ENCODE assay signal across 1 cellular context in the genomic region with DNA sequence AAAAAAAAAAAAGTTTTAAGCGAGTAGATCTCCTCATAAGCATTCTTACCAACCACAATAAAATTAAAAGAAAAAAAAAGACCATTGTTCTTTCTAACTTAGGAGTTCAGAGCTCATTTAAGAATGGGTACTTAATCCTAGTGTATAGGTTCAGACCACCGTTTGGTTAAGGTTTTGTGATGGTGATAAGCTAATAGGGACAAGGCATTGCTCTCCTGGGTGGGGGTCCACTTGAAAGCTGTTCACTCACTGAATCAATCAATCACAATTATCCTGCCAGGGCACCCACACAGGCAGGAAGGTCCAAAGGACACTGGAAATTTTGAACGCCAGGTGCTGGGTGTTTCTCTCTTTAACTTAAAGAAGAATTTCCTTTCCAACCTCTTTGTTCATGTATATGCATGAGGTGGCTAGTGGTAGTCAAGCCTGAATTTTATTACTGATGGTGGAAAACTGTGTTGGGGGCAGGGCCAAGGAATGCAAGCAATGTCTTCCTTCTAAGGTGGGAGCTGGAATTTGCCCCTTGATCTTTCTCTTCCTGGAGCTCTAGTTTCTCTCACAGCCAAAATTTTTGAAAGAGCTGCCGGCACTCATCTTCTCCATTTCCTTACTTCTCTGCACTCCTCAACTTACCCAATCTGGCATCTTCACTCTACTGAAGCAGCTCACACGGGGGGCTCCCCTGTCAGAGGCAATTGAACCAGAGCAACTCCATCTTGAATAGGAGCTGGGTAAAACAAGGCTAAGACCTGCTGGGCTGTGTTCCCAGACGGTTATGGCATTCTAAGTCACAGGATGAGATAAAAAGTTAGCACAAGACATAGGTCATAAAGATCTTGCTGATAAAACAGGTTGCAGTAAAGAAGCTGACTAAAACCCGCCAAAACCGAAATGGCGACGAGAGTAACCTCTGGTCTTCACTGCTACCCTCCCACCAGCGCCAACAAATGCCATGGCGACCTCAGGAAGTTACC.
TF ChIP-seq lines count a peak whose summit lies in the region.

No MANE protein-coding gene starts in this region.

TF ChIP-seq in K562, 482 proteins besides CTCF, POLR2A, EP300 and RAD21 (continued from another document and continues in another):
- TF ChIP-seq ARID3B (CRISPR knock-in tag; IDR thresholded peaks at IDR 0.05; ENCODE audit: borderline replicate concordance) = peak; percentile 99
- peak; percentile 83 for TF ChIP-seq ETV1 (tag; conservative IDR thresholded peaks at IDR 0.05; ENCODE audit: low read depth)
- TF ChIP-seq HNRNPUL1 (IDR thresholded peaks at IDR 0.05; ENCODE audit: low read length) = no peak
- TF ChIP-seq FOXJ2 (tag; IDR thresholded peaks at IDR 0.05) = 0 out of 2 replicates have a peak, but pooled peaks have one; percentile 32
- TF ChIP-seq ZBTB17 (CRISPR knock-in tag; IDR thresholded peaks at IDR 0.05) = peak; percentile 91
- TF ChIP-seq POLR2B (IDR thresholded peaks at IDR 0.05; ENCODE audit: low read depth, partially characterized antibody) = no peak
- peak; percentile 72 for TF ChIP-seq ADNP (tag; IDR thresholded peaks at IDR 0.05)
- TF ChIP-seq, protein P1, sequence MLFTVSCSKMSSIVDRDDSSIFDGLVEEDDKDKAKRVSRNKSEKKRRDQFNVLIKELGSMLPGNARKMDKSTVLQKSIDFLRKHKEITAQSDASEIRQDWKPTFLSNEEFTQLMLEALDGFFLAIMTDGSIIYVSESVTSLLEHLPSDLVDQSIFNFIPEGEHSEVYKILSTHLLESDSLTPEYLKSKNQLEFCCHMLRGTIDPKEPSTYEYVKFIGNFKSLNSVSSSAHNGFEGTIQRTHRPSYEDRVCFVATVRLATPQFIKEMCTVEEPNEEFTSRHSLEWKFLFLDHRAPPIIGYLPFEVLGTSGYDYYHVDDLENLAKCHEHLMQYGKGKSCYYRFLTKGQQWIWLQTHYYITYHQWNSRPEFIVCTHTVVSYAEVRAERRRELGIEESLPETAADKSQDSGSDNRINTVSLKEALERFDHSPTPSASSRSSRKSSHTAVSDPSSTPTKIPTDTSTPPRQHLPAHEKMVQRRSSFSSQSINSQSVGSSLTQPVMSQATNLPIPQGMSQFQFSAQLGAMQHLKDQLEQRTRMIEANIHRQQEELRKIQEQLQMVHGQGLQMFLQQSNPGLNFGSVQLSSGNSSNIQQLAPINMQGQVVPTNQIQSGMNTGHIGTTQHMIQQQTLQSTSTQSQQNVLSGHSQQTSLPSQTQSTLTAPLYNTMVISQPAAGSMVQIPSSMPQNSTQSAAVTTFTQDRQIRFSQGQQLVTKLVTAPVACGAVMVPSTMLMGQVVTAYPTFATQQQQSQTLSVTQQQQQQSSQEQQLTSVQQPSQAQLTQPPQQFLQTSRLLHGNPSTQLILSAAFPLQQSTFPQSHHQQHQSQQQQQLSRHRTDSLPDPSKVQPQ (CRISPR knock-in tag; IDR thresholded peaks at IDR 0.05; ENCODE audit: borderline replicate concordance) = peak; percentile 93
- TF ChIP-seq, protein P2, sequence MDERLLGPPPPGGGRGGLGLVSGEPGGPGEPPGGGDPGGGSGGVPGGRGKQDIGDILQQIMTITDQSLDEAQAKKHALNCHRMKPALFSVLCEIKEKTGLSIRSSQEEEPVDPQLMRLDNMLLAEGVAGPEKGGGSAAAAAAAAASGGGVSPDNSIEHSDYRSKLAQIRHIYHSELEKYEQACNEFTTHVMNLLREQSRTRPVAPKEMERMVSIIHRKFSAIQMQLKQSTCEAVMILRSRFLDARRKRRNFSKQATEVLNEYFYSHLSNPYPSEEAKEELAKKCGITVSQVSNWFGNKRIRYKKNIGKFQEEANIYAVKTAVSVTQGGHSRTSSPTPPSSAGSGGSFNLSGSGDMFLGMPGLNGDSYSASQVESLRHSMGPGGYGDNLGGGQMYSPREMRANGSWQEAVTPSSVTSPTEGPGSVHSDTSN (CRISPR knock-in tag; IDR thresholded peaks at IDR 0.05; ENCODE audit: low read depth) = no peak
- TF ChIP-seq, protein P2 (tag; conservative IDR thresholded peaks at IDR 0.05; ENCODE audit: low read depth) = peak; percentile 65
- no peak for TF ChIP-seq HCFC1 (IDR thresholded peaks at IDR 0.05; ENCODE audit: low read depth, low read length)
- peak; percentile 99 for TF ChIP-seq RNF219 (CRISPR knock-in tag; IDR thresholded peaks at IDR 0.05)
- TF ChIP-seq ZNF592 (IDR thresholded peaks at IDR 0.05) = peak; percentile 79; the same call in 1 of the 2 replicates
- TF ChIP-seq, protein P3, sequence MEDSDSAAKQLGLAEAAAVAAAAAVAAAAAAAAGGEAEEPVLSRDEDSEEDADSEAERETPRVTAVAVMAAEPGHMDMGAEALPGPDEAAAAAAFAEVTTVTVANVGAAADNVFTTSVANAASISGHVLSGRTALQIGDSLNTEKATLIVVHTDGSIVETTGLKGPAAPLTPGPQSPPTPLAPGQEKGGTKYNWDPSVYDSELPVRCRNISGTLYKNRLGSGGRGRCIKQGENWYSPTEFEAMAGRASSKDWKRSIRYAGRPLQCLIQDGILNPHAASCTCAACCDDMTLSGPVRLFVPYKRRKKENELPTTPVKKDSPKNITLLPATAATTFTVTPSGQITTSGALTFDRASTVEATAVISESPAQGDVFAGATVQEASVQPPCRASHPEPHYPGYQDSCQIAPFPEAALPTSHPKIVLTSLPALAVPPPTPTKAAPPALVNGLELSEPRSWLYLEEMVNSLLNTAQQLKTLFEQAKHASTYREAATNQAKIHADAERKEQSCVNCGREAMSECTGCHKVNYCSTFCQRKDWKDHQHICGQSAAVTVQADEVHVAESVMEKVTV (CRISPR knock-in tag; IDR thresholded peaks at IDR 0.05) = peak; percentile 47; the same call in 1 of the 2 replicates
- no peak for TF ChIP-seq GATAD2B (IDR thresholded peaks at IDR 0.05; ENCODE audit: borderline replicate concordance)
- peak; percentile 98 for TF ChIP-seq PHTF2 (CRISPR knock-in tag; IDR thresholded peaks at IDR 0.05)
- TF ChIP-seq, protein P4, sequence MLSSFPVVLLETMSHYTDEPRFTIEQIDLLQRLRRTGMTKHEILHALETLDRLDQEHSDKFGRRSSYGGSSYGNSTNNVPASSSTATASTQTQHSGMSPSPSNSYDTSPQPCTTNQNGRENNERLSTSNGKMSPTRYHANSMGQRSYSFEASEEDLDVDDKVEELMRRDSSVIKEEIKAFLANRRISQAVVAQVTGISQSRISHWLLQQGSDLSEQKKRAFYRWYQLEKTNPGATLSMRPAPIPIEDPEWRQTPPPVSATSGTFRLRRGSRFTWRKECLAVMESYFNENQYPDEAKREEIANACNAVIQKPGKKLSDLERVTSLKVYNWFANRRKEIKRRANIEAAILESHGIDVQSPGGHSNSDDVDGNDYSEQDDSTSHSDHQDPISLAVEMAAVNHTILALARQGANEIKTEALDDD (IDR thresholded peaks at IDR 0.05) = peak; percentile 70
- TF ChIP-seq STAT5B (CRISPR knock-in tag; IDR thresholded peaks at IDR 0.05) = 0 out of 2 replicates have a peak, but pooled peaks have one; percentile 54
- TF ChIP-seq, protein P5, sequence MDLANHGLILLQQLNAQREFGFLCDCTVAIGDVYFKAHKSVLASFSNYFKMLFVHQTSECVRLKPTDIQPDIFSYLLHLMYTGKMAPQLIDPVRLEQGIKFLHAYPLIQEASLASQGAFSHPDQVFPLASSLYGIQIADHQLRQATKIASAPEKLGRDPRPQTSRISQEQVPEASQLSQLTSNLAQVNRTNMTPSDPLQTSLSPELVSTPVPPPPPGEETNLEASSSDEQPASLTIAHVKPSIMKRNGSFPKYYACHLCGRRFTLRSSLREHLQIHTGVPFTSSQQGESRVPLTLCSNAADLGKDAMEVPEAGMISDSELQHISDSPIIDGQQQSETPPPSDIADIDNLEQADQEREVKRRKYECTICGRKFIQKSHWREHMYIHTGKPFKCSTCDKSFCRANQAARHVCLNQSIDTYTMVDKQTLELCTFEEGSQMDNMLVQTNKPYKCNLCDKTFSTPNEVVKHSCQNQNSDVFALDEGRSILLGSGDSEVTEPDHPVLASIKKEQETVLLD (IDR thresholded peaks at IDR 0.05) = no peak
- no peak for TF ChIP-seq ZC3H11A (IDR thresholded peaks at IDR 0.05; ENCODE audit: low read depth, low read length)
- TF ChIP-seq EGR1 (conservative IDR thresholded peaks at IDR 0.05) = no peak
- TF ChIP-seq, protein P6, sequence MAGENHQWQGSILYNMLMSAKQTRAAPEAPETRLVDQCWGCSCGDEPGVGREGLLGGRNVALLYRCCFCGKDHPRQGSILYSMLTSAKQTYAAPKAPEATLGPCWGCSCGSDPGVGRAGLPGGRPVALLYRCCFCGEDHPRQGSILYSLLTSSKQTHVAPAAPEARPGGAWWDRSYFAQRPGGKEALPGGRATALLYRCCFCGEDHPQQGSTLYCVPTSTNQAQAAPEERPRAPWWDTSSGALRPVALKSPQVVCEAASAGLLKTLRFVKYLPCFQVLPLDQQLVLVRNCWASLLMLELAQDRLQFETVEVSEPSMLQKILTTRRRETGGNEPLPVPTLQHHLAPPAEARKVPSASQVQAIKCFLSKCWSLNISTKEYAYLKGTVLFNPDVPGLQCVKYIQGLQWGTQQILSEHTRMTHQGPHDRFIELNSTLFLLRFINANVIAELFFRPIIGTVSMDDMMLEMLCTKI (IDR thresholded peaks at IDR 0.05; ENCODE audit: partially characterized antibody) = no peak
- peak; percentile 78; the same call in 1 of the 2 replicates for TF ChIP-seq ZNF311 (CRISPR knock-in tag; IDR thresholded peaks at IDR 0.05)
- no peak for TF ChIP-seq DACH1 (IDR thresholded peaks at IDR 0.05; ENCODE audit: partially characterized antibody)
- TF ChIP-seq NFE2L1 (tag; IDR thresholded peaks at IDR 0.05; ENCODE audit: borderline replicate concordance, low read depth) = peak; percentile 77
- TF ChIP-seq SMARCE1 (IDR thresholded peaks at IDR 0.05) = peak; percentile 23; the same call in 1 of the 2 replicates
- 0 out of 2 replicates have a peak, but pooled peaks have one; percentile 14 for TF ChIP-seq PPARD (CRISPR knock-in tag; IDR thresholded peaks at IDR 0.05)
- TF ChIP-seq ZNF354B (CRISPR knock-in tag; IDR thresholded peaks at IDR 0.05) = peak; percentile 98
- peak; percentile 99 for TF ChIP-seq NR4A1 (CRISPR knock-in tag; IDR thresholded peaks at IDR 0.05)
- TF ChIP-seq NR4A1 (tag; IDR thresholded peaks at IDR 0.05) = peak; percentile 98
- no peak for TF ChIP-seq KAT2B (IDR thresholded peaks at IDR 0.05; ENCODE audit: low read depth, low read length)
- TF ChIP-seq MECOM (CRISPR knock-in tag; IDR thresholded peaks at IDR 0.05) = peak; percentile 97
